ENCODE assay signal across 8 cellular contexts in genomic region chr2:135916232-135916631, GRCh38. TPM values are rescaled to one million over a fixed set of nuclear protein-coding genes. Genes with fewer than 3 reads are reported as not detected.
DNase-seq lines count a peak whose midpoint lies in the region; ATAC-seq, FAIRE-seq and TF ChIP-seq lines count a peak whose summit lies in the region.

No MANE protein-coding gene starts in this region.

- H3K4me1 Mint-ChIP-seq in CD4-positive, CD25-positive, alpha-beta regulatory T cell, result peaks cover 4 to 20% (median 9%) of the 10 kb centered on the region in 4 donors
- no peaks in the 10 kb centered on the region for H3K4me1 Mint-ChIP-seq in endothelial cell (ENCODE audit: unreplicated experiment)

- no peak overlapping the region for H2AFZ ChIP-seq in PC-9

- no peaks in the 10 kb centered on the region for H3K4me1 ChIP-seq in CD4-positive, CD25-positive, alpha-beta regulatory T cell (ENCODE audit: control insufficient read depth, insufficient read depth, low read length, poor library complexity, severe bottlenecking)
- H3K4me1 ChIP-seq in HEK293 (ENCODE audit: control insufficient read depth, insufficient read depth, low read length) (no peaks in the 10 kb centered on the region), PC-9 (replicated peaks; ENCODE audit: insufficient read depth) (no peaks in the 10 kb centered on the region), pancreas (no peaks in the 10 kb centered on the region)

- H3K36me3 ChIP-seq in CD4-positive, CD25-positive, alpha-beta regulatory T cell (ENCODE audit: control insufficient read depth, insufficient read depth, low read length), result peaks cover 26% of the 10 kb centered on the region
- H3K36me3 ChIP-seq in HEK293 (ENCODE audit: control insufficient read depth in 2 of 2, insufficient read depth in 1 of 2, low read length in 2 of 2) (peaks cover 33 to 34% of the 10 kb centered on the region in 2 experiments), PC-9 (ENCODE audit: low read depth) (0 out of 2 replicates have a peak, but pooled peaks cover 6% of the 10 kb centered on the region), pancreas (peaks cover 0 to 22% (median 0%) of the 10 kb centered on the region in 3 donors)

- FAIRE-seq in pancreas (lab: Jason Lieb, UNC), result peak; percentile 97

- H3K27me3 ChIP-seq in CD4-positive, CD25-positive, alpha-beta regulatory T cell (ENCODE audit: control insufficient read depth, insufficient read depth, low read length), result no peaks in the 10 kb centered on the region
- H3K27me3 ChIP-seq in PC-9 (ENCODE audit: insufficient read depth, low read depth) (no peaks in the 10 kb centered on the region), pancreas (no peaks in the 10 kb centered on the region)

- H3K9me3 Mint-ChIP-seq in CD4-positive, CD25-positive, alpha-beta regulatory T cell, result no peaks in the 10 kb centered on the region
- H3K9me3 Mint-ChIP-seq in endothelial cell (ENCODE audit: unreplicated experiment), result no peaks in the 10 kb centered on the region

- no peak overlapping the region for H3K27ac ChIP-seq in CD4-positive, CD25-positive, alpha-beta regulatory T cell (ENCODE audit: insufficient read depth, low read length, poor library complexity, severe bottlenecking)
- H3K27ac ChIP-seq in HEK293 (ENCODE audit: extremely low read depth, low read depth, low read length) (no peak overlapping the region), PC-9 (no peak overlapping the region), pancreas (no peak overlapping the region)

- H3K27ac Mint-ChIP-seq in CD4-positive, CD25-positive, alpha-beta regulatory T cell, result no peak overlapping the region
- no peak overlapping the region for H3K27ac Mint-ChIP-seq in endothelial cell (ENCODE audit: unreplicated experiment)

- 48 to 55% methylated on average over 3 of the region's 3 CpGs for WGBS in pancreas, 2 donors

- H3K79me2 ChIP-seq in PC-9 (ENCODE audit: low read depth), result no peaks in the 10 kb centered on the region

- peaks cover 11% of the 10 kb centered on the region for H3K36me3 Mint-ChIP-seq in CD4-positive, CD25-positive, alpha-beta regulatory T cell
- H3K36me3 Mint-ChIP-seq in endothelial cell (ENCODE audit: low read depth, unreplicated experiment), result peaks cover 2% of the 10 kb centered on the region

- H3K27me3 Mint-ChIP-seq in CD4-positive, CD25-positive, alpha-beta regulatory T cell, result no peaks in the 10 kb centered on the region
- no peaks in the 10 kb centered on the region for H3K27me3 Mint-ChIP-seq in endothelial cell (ENCODE audit: unreplicated experiment)

- peak in 1 of 2 donors; percentile 55 for ATAC-seq in CD4-positive, CD25-positive, alpha-beta regulatory T cell (ENCODE audit: low read depth in 2 of 2)
- ATAC-seq in pancreas, result peak in 3 of 4 donors; percentile 61 to 68 (median 63)
- no peak for ATAC-seq in GM21619 (IDR thresholded peaks at IDR 0.05; ENCODE audit: unreplicated experiment)
- no peak for ATAC-seq in GM21423 (IDR thresholded peaks at IDR 0.05; ENCODE audit: unreplicated experiment)

- no peaks in the 10 kb centered on the region; the same call in 1 of the 2 replicates for H4K20me1 ChIP-seq in PC-9 (ENCODE audit: insufficient read depth)

- H3K9me3 ChIP-seq in CD4-positive, CD25-positive, alpha-beta regulatory T cell (ENCODE audit: control insufficient read depth in 2 of 2, low read length in 2 of 2), result no peaks in the 10 kb centered on the region
- H3K9me3 ChIP-seq in HEK293 (ENCODE audit: control insufficient read depth, insufficient read depth, low read depth, low read length) (no peaks in the 10 kb centered on the region), PC-9 (ENCODE audit: insufficient read depth, low read depth) (no peaks in the 10 kb centered on the region), pancreas (no peaks in the 10 kb centered on the region)

- TF ChIP-seq CTCF in HEK293 (tag by site-specific recombination; IDR thresholded peaks at IDR 0.05) (no peak), PC-9 (conservative IDR thresholded peaks at IDR 0.05) (peak; percentile 74), endothelial cell (IDR thresholded peaks at IDR 0.05; ENCODE audit: unreplicated experiment) (peak; percentile 70), pancreas (IDR thresholded peaks at IDR 0.05) (peak in 3 of 4 donors; percentile 16 to 27 (median 27))

- no peak overlapping the region for H3K4me2 ChIP-seq in PC-9

- POLR2A ChIA-PET in HEK293 (lab: Yijun Ruan, JAX), result no interaction called here
- POLR2A ChIA-PET in PC-9 (lab: Charles Lee; ENCODE audit: unreplicated experiment), result no interaction called here

- BruUV-seq in PC-9 (replicated peaks; lab: Mats Ljungman, UMichigan), result no TSS peak

- H3K4me3 ChIP-seq in CD4-positive, CD25-positive, alpha-beta regulatory T cell (ENCODE audit: low read depth, low read length), result no peak overlapping the region
- no peak overlapping the region for H3K4me3 ChIP-seq in HEK293 (ENCODE audit: low read depth, low read length)
- no peak overlapping the region for H3K4me3 ChIP-seq in PC-9
- no peak overlapping the region for H3K4me3 ChIP-seq in pancreas

- no peak overlapping the region for H3K4me3 Mint-ChIP-seq in CD4-positive, CD25-positive, alpha-beta regulatory T cell
- no peak overlapping the region for H3K4me3 Mint-ChIP-seq in endothelial cell (ENCODE audit: unreplicated experiment)

- peaks cover 7% of the 10 kb centered on the region; the same call in 1 of the 2 replicates for H3F3A ChIP-seq in PC-9 (ENCODE audit: insufficient read depth, low read depth)

- peak in 2 of 3 donors; percentile 59 to 81 for DNase-seq in CD4-positive, CD25-positive, alpha-beta regulatory T cell
- DNase-seq in PC-9, result no peak
- DNase-seq in endothelial cell (ENCODE audit: low spot score), result no peak
- no peak for DNase-seq in pancreas
- DNase-seq in AG08396 (ENCODE audit: low spot score), result no peak

- intact Hi-C loops in PC-9 (cut with micrococcal nuclease; ENCODE audit: unreplicated experiment), result loop anchor here (1.0 to 10.0 kb wide), 3 partner anchors 201 to 1929 kb away; partner anchors contain the start of gene CXCR4
- intact Hi-C loops in pancreas (cut with DNase I), result loop anchor here in 2 of 3 donors (10.0 kb wide), 2 partner anchors 459 to 469 kb away; no protein-coding TSS in a partner anchor

- H3K9me2 ChIP-seq in PC-9 (ENCODE audit: insufficient read depth), result no peaks in the 10 kb centered on the region

- CTCF ChIA-PET in HEK293 (lab: Yijun Ruan, JAX), result interaction anchor here (0.5 to 2.6 kb wide), 8 partner anchors 8 to 1922 kb away, joined by 3 to 13 read pairs (median 4); no protein-coding TSS in a partner anchor
- CTCF ChIA-PET in PC-9 (lab: Charles Lee), result no interaction called here

TF ChIP-seq in HEK293, 187 proteins besides CTCF, POLR2A, EP300 and RAD21:
- TF ChIP-seq ZNF19 (tag by site-specific recombination; IDR thresholded peaks at IDR 0.05; ENCODE audit: low read depth) (no peak), ZNF561 (tag by site-specific recombination; IDR thresholded peaks at IDR 0.05; ENCODE audit: borderline replicate concordance) (no peak), ZNF654 (tag by site-specific recombination; IDR thresholded peaks at IDR 0.05; ENCODE audit: low read depth) (peak; percentile 41), BCL11B (tag by site-specific recombination; IDR thresholded peaks at IDR 0.05; ENCODE audit: low read depth) (no peak), ZNF24 (tag by site-specific recombination; IDR thresholded peaks at IDR 0.05) (no peak)

RNA-seq across cellular contexts. Expression of gene MCM6, which starts 40.0 kb away (rescaled TPM):
- total RNA-seq in CD4-positive, CD25-positive, alpha-beta regulatory T cell, result 27.7 TPM
- 10 to 100 TPM; 15.6 to 18.7 (median 18.0) TPM for polyA plus RNA-seq in CD4-positive, CD25-positive, alpha-beta regulatory T cell
- 26.7 and 33.1 TPM in 2 replicates for total RNA-seq in PC-9 (2021)
- total RNA-seq in endothelial cell (ENCODE audit: unreplicated experiment), result 27.2 TPM
- total RNA-seq in pancreas, result 1 to 10 TPM; 1.9 to 5.7 (median 3.1) TPM
- polyA plus RNA-seq in pancreas, result 1 to 10 TPM; 1.5 to 2.1 TPM

Comparison
In these comparisons a context has a peak if more than half of its experiments do, and no peak if none do; other contexts are left out.
1. ATAC-seq: peak in pancreas (3 of 4); none in GM21619 (single experiment) and GM21423 (single experiment).
2. DNase-seq: peak in CD4-positive, CD25-positive, alpha-beta regulatory T cell (2 of 3); none in PC-9 (0 of 2), endothelial cell (single experiment), pancreas (0 of 6) and AG08396 (single experiment).